ENCODE assay signal across 9 cellular contexts in genomic region chr10:11824376-11824775, GRCh38. TPM values are rescaled to one million over a fixed set of nuclear protein-coding genes. Genes with fewer than 3 reads are reported as not detected.
DNase-seq lines count a peak whose midpoint lies in the region; ATAC-seq, FAIRE-seq and TF ChIP-seq lines count a peak whose summit lies in the region.
"Had no signal": no experiment of that assay in that cellular context is flagged by ENCODE, and none has a peak within 500 bp of the region (broad histone marks: within the 10 kb centered on the region; RNA-seq: fewer than 3 reads in every experiment).

No MANE protein-coding gene starts in this region.

- H3K27ac ChIP-seq in SJCRH30, result no peak overlapping the region; the same call in 1 of the 2 replicates
- peak overlapping the region; percentile 66 for H3K27ac ChIP-seq in epithelial cell of prostate
- peak overlapping the region; percentile 63 to 85 (median 81) for H3K27ac ChIP-seq in pancreas

- ATAC-seq in pancreas (peak in 1 of 4 donors; percentile 24), GM19455 (IDR thresholded peaks at IDR 0.05; ENCODE audit: unreplicated experiment) (no peak)

- 15 to 22% methylated on average over 6 of the region's 6 CpGs for WGBS in pancreas, 2 donors

- intact Hi-C loops in pancreas (cut with DNase I), result no loop called here

- no peak for FAIRE-seq in pancreas (lab: Jason Lieb, UNC)

- DNase-seq in SJCRH30, result no peak
- no peak for DNase-seq in epithelial cell of prostate (ENCODE audit: low read depth, low spot score)
- DNase-seq in pancreas, result no peak
- DNase-seq in NCI-H2107 (lab: John Stamatoyannopoulos, UW), result no peak
- no peak for DNase-seq in mucosa of gallbladder (ENCODE audit: low spot score)
- no peak for DNase-seq in activated gamma-delta T cell treated with Interleukin-2 at 50 U/mL for 16 hours
- DNase-seq: KG1 had no signal

- no peak for TF ChIP-seq CTCF in pancreas (IDR thresholded peaks at IDR 0.05)

- H3K4me3 ChIP-seq in GM08714 (ENCODE audit: low read length) (peak overlapping the region; percentile 81; the same call in 1 of the 2 replicates), SJCRH30 (peak overlapping the region; percentile 94), pancreas (peak overlapping the region; percentile 51 to 94 (median 86))

- peaks cover 11% of the 10 kb centered on the region for H3K4me1 ChIP-seq in SJCRH30
- peaks cover 0 to 10% (median 9%) of the 10 kb centered on the region in 3 donors for H3K4me1 ChIP-seq in pancreas

- H3K36me3 ChIP-seq in SJCRH30 (no peaks in the 10 kb centered on the region; the same call in 1 of the 2 replicates), pancreas (no peaks in the 10 kb centered on the region)

- no peaks in the 10 kb centered on the region for H3K27me3 ChIP-seq in SJCRH30
- no peaks in the 10 kb centered on the region for H3K27me3 ChIP-seq in pancreas

- H3K9me3 ChIP-seq in SJCRH30 (replicated peaks) (no peaks in the 10 kb centered on the region), pancreas (no peaks in the 10 kb centered on the region)

RNA-seq across cellular contexts. Expression of gene PROSER2, which starts 1.2 kb away (rescaled TPM):
- total RNA-seq in SJCRH30 (2014; rRNA removed; shearing (Covaris generic)), result 10.7 and 14.6 TPM in 2 replicates
- total RNA-seq in pancreas, result 10 to 100 TPM in 3 of 6 donors, 1 to 10 TPM in 3; 5.7 to 21.2 (median 11.1) TPM
- 10 to 100 TPM in 1 of 2 donors, 1 to 10 TPM in 1; 8.1 to 12.4 TPM for polyA plus RNA-seq in pancreas
- 8.8 TPM for total RNA-seq in mucosa of gallbladder
